Comparison of ENCODE assay signal across 9 cellular contexts in genomic region chr15:63473007-63473748, GRCh38. TPM values are rescaled to one million over a fixed set of nuclear protein-coding genes. Genes with fewer than 3 reads are reported as not detected.
A peak's percentile ranks its signal among the peaks of the same experiment; 100 is the strongest.
DNase-seq lines count a peak whose midpoint lies in the region; ATAC-seq and TF ChIP-seq lines count a peak whose summit lies in the region.
"Had no signal": no experiment of that assay in that cellular context is flagged by ENCODE, and none has a peak within 500 bp of the region (broad histone marks: within the 10 kb centered on the region; RNA-seq: fewer than 3 reads in every experiment).

No MANE protein-coding gene starts in this region.

- peaks cover 0 to 5% of the 10 kb centered on the region in 2 donors for H3K4me1 ChIP-seq in aorta (ENCODE audit: control insufficient read depth in 1 of 2, insufficient read depth in 2 of 2, low read length in 2 of 2)

- in situ Hi-C loops in GM13977 (cut with MboI; ENCODE audit: low pct_unique_long_range_greater_than_20kb, low sequenced_read_pairs, unreplicated experiment): loop anchor here (25.0 kb wide), 1 partner anchor 589 kb away; no protein-coding TSS in a partner anchor

- DNase-seq in GM13977 (ENCODE audit: low spot score) (peak; percentile 45), NCI-H69 (lab: John Stamatoyannopoulos, UW) (peak; percentile 93), memory B cell (ENCODE audit: low spot score in 2 of 2) (no peak), aorta (no peak), inferior parietal cortex (ENCODE audit: extremely low spot score) (no peak), substantia nigra (lab: John Stamatoyannopoulos, UW) (no peak)
- DNase-seq in activated naive CD4-positive, alpha-beta T cell treated with anti-CD3 and anti-CD28 coated beads, Interleukin-2, amount 10 ng/mL, durations not matched to agents 7 days and 5 days: no peak
- DNase-seq: midbrain had no signal

- H3K27ac ChIP-seq in aorta (ENCODE audit: low read depth in 1 of 2, low read length in 2 of 2) (no peak overlapping the region), substantia nigra (ENCODE audit: low read depth, low read length, poor library complexity, severe bottlenecking) (no peak overlapping the region)

- H3K4me3 ChIP-seq in aorta (ENCODE audit: low read length in 2 of 2): no peak overlapping the region

- no peaks in the 10 kb centered on the region for H3K36me3 ChIP-seq in aorta (ENCODE audit: control insufficient read depth in 1 of 2, insufficient read depth in 2 of 2, low read length in 1 of 2)

- peak; percentile 39 for ATAC-seq in GM21619 (IDR thresholded peaks at IDR 0.05; ENCODE audit: unreplicated experiment)
- peak; percentile 22 for ATAC-seq in memory B cell (ENCODE audit: low read depth)
- ATAC-seq in aorta (ENCODE audit: low FRiP score): no peak

- no peaks in the 10 kb centered on the region for H3K27me3 Mint-ChIP-seq in memory B cell
- H3K27me3 Mint-ChIP-seq in activated naive CD4-positive, alpha-beta T cell treated with anti-CD3 and anti-CD28 coated beads, Interleukin-2, amount 10 ng/mL, durations not matched to agents 7 days and 5 days: peaks cover 8% of the 10 kb centered on the region

- no peaks in the 10 kb centered on the region for H3K36me3 Mint-ChIP-seq in memory B cell
- no peaks in the 10 kb centered on the region for H3K36me3 Mint-ChIP-seq in activated naive CD4-positive, alpha-beta T cell treated with anti-CD3 and anti-CD28 coated beads, Interleukin-2, amount 10 ng/mL, durations not matched to agents 7 days and 5 days

- H3K9me3 ChIP-seq in aorta (ENCODE audit: control insufficient read depth, low read length): no peaks in the 10 kb centered on the region

- H3K9me3 Mint-ChIP-seq in memory B cell: no peaks in the 10 kb centered on the region
- H3K9me3 Mint-ChIP-seq in activated naive CD4-positive, alpha-beta T cell treated with anti-CD3 and anti-CD28 coated beads, Interleukin-2, amount 10 ng/mL, durations not matched to agents 7 days and 5 days: no peaks in the 10 kb centered on the region

- TF ChIP-seq CTCF in GM13977 (IDR thresholded peaks at IDR 0.05; ENCODE audit: extremely low read depth, insufficient read depth, missing control alignments): no peak

- H3K4me3 Mint-ChIP-seq in memory B cell: no peak overlapping the region
- H3K4me3 Mint-ChIP-seq in activated naive CD4-positive, alpha-beta T cell treated with anti-CD3 and anti-CD28 coated beads, Interleukin-2, amount 10 ng/mL, durations not matched to agents 7 days and 5 days: no peak overlapping the region

- H3K4me1 Mint-ChIP-seq in memory B cell: peaks cover 38% of the 10 kb centered on the region
- peaks cover 47% of the 10 kb centered on the region for H3K4me1 Mint-ChIP-seq in activated naive CD4-positive, alpha-beta T cell treated with anti-CD3 and anti-CD28 coated beads, Interleukin-2, amount 10 ng/mL, durations not matched to agents 7 days and 5 days

- intact Hi-C loops in aorta (cut with DNase I): no loop called here

- CTCF ChIA-PET in activated naive CD4-positive, alpha-beta T cell treated with anti-CD3 and anti-CD28 coated beads, Interleukin-2, amount 10 ng/mL, durations not matched to agents 7 days and 5 days (lab: Charles Lee): interaction anchor here (0.8 to 0.9 kb wide), 2 partner anchors 9 to 32 kb away, joined by 3 read pairs; no protein-coding TSS in a partner anchor

- H3K27me3 ChIP-seq in aorta (ENCODE audit: control insufficient read depth in 1 of 2, insufficient read depth in 2 of 2, low read length in 1 of 2): no peaks in the 10 kb centered on the region

- peak overlapping the region; percentile 96 for H3K27ac Mint-ChIP-seq in memory B cell
- H3K27ac Mint-ChIP-seq in activated naive CD4-positive, alpha-beta T cell treated with anti-CD3 and anti-CD28 coated beads, Interleukin-2, amount 10 ng/mL, durations not matched to agents 7 days and 5 days: no peak overlapping the region

- 95 to 96% methylated on average over 9 of the region's 9 CpGs for WGBS in aorta, 2 donors

RNA-seq across cellular contexts. Expression of gene USP3, which starts 31.2 kb away (rescaled TPM):
- total RNA-seq in aorta: 10 to 100 TPM; 46.9 to 60.0 TPM
- 10 to 100 TPM; 16.3 to 28.9 TPM for polyA plus RNA-seq in aorta

Comparison
In these comparisons a context has a peak if more than half of its experiments do, and no peak if none do; other contexts are left out.
1. DNase-seq: peak in GM13977 (single experiment) and NCI-H69 (single experiment); none in memory B cell (0 of 2), aorta (0 of 2), activated naive CD4-positive, alpha-beta T cell treated with anti-CD3 and anti-CD28 coated beads, Interleukin-2, amount 10 ng/mL, durations not matched to agents 7 days and 5 days (single experiment), inferior parietal cortex (single experiment) and substantia nigra (0 of 49).